ENCODE assay signal across 22 cellular contexts in genomic region chr14:87785868-87786267, GRCh38.
DNase-seq lines count a peak whose midpoint lies in the region; ATAC-seq, FAIRE-seq and TF ChIP-seq lines count a peak whose summit lies in the region.
"Had no signal": no experiment of that assay in that cellular context is flagged by ENCODE, and none has a peak within 500 bp of the region (broad histone marks: within the 10 kb centered on the region; RNA-seq: fewer than 3 reads in every experiment).

No MANE protein-coding gene starts in this region.

- H3K4me3 Mint-ChIP-seq in progenitor cell of endocrine pancreas (ENCODE audit: low read depth): no peak overlapping the region
- H3K4me3 Mint-ChIP-seq: CD14-positive monocyte, GM23338 had no signal

- DNase-seq in GM18507 (ENCODE audit: extremely low spot score, insufficient read length, low read depth) (no peak), NCI-H2196 treated with DMSO at 0.1 percent for 48 hours (lab: John Stamatoyannopoulos, UW; ENCODE audit: unreplicated experiment) (no peak), progenitor cell of endocrine pancreas (ENCODE audit: low spot score, unreplicated experiment) (no peak)
- DNase-seq in activated CD4-positive, CD25-positive, alpha-beta regulatory T cell treated with anti-CD3 and anti-CD28 coated beads, Interleukin-2, amount 50 U/mL, for 72 hours: no peak
- DNase-seq: Caco-2, KG1, NCI-H1048, NCI-H1436 treated with DMSO at 0.1 percent for 48 hours, NCI-H2081 treated with DMSO at 0.1 percent for 48 hours, T-helper 1 cell, T1000 had no signal

- peak; percentile 35 for FAIRE-seq in GM18507 (lab: Jason Lieb, UNC)
- FAIRE-seq: A549, GM19239, HepG2 had no signal

- no peak for TF ChIP-seq CTCF in progenitor cell of endocrine pancreas (IDR thresholded peaks at IDR 0.05; ENCODE audit: unreplicated experiment)

- no peaks in the 10 kb centered on the region for H3K9me3 Mint-ChIP-seq in progenitor cell of endocrine pancreas (ENCODE audit: low read depth)

- no peaks in the 10 kb centered on the region for H3K4me1 Mint-ChIP-seq in progenitor cell of endocrine pancreas (ENCODE audit: low read depth)
- H3K4me1 Mint-ChIP-seq: CD14-positive monocyte, GM23338 had no signal

- no peaks in the 10 kb centered on the region for H3K36me3 Mint-ChIP-seq in progenitor cell of endocrine pancreas (ENCODE audit: insufficient read depth)
- H3K36me3 Mint-ChIP-seq: CD14-positive monocyte had no signal

- ATAC-seq in GM19463 (IDR thresholded peaks at IDR 0.05; ENCODE audit: unreplicated experiment) (peak; percentile 84), HG02938 (IDR thresholded peaks at IDR 0.05; ENCODE audit: unreplicated experiment) (peak; percentile 81), HG03565 (IDR thresholded peaks at IDR 0.05; ENCODE audit: unreplicated experiment) (peak; percentile 49), GM18511 (IDR thresholded peaks at IDR 0.05; ENCODE audit: unreplicated experiment) (no peak)
- ATAC-seq: A549, GM23338, HCT116, HepG2, Panc1 had no signal

- H3K27me3 Mint-ChIP-seq in progenitor cell of endocrine pancreas: no peaks in the 10 kb centered on the region

- H3K27ac Mint-ChIP-seq in progenitor cell of endocrine pancreas: no peak overlapping the region
- H3K27ac Mint-ChIP-seq: GM23338 had no signal
